In genomic region chr6:156718647-156719394, GRCh38 we compare ENCODE assay signal across 1 cellular context.
TF ChIP-seq lines count a peak whose summit lies in the region.

No MANE protein-coding gene starts in this region.

TF ChIP-seq in SK-N-SH treated with all-trans-retinoic acid at 6 μM for 48 hours, 23 proteins besides CTCF, POLR2A, EP300 and RAD21 (continued from another document):
- TF ChIP-seq TSHZ2 (CRISPR knock-in tag; IDR thresholded peaks at IDR 0.05) (no peak), OSR1 (CRISPR knock-in tag; IDR thresholded peaks at IDR 0.05) (no peak), ESRRG (CRISPR knock-in tag; IDR thresholded peaks at IDR 0.05) (no peak), CSRNP3 (CRISPR knock-in tag; IDR thresholded peaks at IDR 0.05) (no peak), ZNF70 (CRISPR knock-in tag; IDR thresholded peaks at IDR 0.05) (no peak), ZC3H10 (CRISPR knock-in tag; IDR thresholded peaks at IDR 0.05) (no peak)
